ENCODE assay signal across 17 cellular contexts in the genomic region with DNA sequence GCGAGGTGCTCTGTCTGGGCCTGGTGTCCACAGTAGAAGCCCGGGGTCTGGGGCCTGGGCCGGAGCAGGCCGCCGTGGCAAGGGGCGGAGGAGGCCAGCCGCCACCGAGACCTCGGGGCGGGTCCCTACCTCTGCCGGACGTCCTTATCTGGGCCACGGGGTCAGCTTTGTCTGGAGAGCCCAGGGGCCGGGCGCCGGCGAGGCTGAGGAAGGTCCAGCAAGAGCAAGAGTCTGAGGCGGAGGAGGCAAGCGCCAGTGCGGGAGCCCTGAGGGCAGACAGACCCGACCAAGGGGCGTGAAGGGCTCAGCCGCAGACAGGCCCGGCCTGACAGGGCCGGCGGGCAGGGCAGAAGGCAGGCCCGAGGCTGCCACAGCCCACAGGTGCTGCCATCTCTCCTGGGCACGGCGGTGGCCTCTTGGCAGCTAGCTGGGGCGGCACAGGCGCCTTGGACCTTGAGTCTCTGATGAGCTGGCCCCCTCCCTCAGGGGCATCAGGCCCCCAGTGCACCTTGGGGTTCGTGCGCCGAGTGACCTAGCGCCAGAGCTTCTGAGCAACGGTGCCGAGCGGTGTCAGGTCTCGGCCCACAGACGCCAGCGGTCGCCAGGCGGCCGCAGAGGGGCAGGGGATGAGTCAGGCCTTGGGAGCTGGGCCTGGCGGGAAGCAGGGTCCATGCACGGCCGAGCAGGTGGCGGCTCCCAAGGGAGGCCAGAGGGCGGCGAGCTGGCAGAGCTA. TPM values are rescaled to one million over a fixed set of nuclear protein-coding genes. Genes with fewer than 3 reads are reported as not detected.
DNase-seq lines count a peak whose midpoint lies in the region; ATAC-seq and TF ChIP-seq lines count a peak whose summit lies in the region.
"Had no signal": no experiment of that assay in that cellular context is flagged by ENCODE, and none has a peak within 500 bp of the region (broad histone marks: within the 10 kb centered on the region; RNA-seq: fewer than 3 reads in every experiment).

No MANE protein-coding gene starts in this region.

- no peaks in the 10 kb centered on the region for H3K9me3 Mint-ChIP-seq in stimulated activated naive CD8-positive, alpha-beta T cell treated with anti-CD3 and anti-CD28 coated beads, Interleukin-15, amount 100 ng/mL, for 72 hours
- H3K9me3 Mint-ChIP-seq in mesothelial cell of epicardium, result no peaks in the 10 kb centered on the region
- H3K9me3 Mint-ChIP-seq: CD4-positive, CD25-positive, alpha-beta regulatory T cell; H9 had no signal

- H3K4me3 Mint-ChIP-seq in stimulated activated naive CD8-positive, alpha-beta T cell treated with anti-CD3 and anti-CD28 coated beads, Interleukin-15, amount 100 ng/mL, for 72 hours, result no peak overlapping the region
- no peak overlapping the region for H3K4me3 Mint-ChIP-seq in mesothelial cell of epicardium
- H3K4me3 Mint-ChIP-seq: CD4-positive, CD25-positive, alpha-beta regulatory T cell; H9 had no signal

- peaks cover 29% of the 10 kb centered on the region for H3K36me3 Mint-ChIP-seq in mesothelial cell of epicardium

- no peak for DNase-seq in stimulated activated naive CD8-positive, alpha-beta T cell treated with anti-CD3 and anti-CD28 coated beads, Interleukin-15, amount 100 ng/mL, for 72 hours
- DNase-seq in stimulated activated naive CD8-positive, alpha-beta T cell treated with anti-CD3 and anti-CD28 coated beads, Interleukin-15, Interleukin-2, amounts not matched to agents 100 U/mL and 50 U/mL, for 24 hours, result no peak
- no peak for DNase-seq in left lobe of liver (ENCODE audit: low spot score)
- peak; percentile 61 to 92 for DNase-seq in psoas muscle
- DNase-seq in aorta, result peak in 1 of 2 donors; percentile 60
- DNase-seq in activated CD8-positive, alpha-beta memory T cell treated with anti-CD3 and anti-CD28 coated beads, Interleukin-2, amount 50 U/mL, for 48 hours, result no peak
- DNase-seq in mesothelial cell of epicardium (ENCODE audit: low spot score in 2 of 2, unreplicated experiment in 2 of 2), result no peak
- DNase-seq: CD4-positive, CD25-positive, alpha-beta regulatory T cell; DMS53; H9; Karpas-422; MG63; NCI-H1092; NCI-H2227 treated with DMSO at 0.1 percent for 48 hours; NCI-H524; PC-9 had no signal

- H3K4me3 ChIP-seq in psoas muscle (no peak overlapping the region), aorta (ENCODE audit: low read length in 2 of 2) (no peak overlapping the region)
- H3K4me3 ChIP-seq: MG63, PC-9 had no signal

- intact Hi-C loops in psoas muscle (cut with DNase I), result no loop called here
- intact Hi-C loops in aorta (cut with DNase I), result no loop called here

- H3K27me3 Mint-ChIP-seq in stimulated activated naive CD8-positive, alpha-beta T cell treated with anti-CD3 and anti-CD28 coated beads, Interleukin-15, amount 100 ng/mL, for 72 hours, result no peaks in the 10 kb centered on the region
- no peaks in the 10 kb centered on the region for H3K27me3 Mint-ChIP-seq in mesothelial cell of epicardium (ENCODE audit: low read depth)
- H3K27me3 Mint-ChIP-seq: CD4-positive, CD25-positive, alpha-beta regulatory T cell had no signal

- H3K4me1 ChIP-seq in psoas muscle (peaks cover 42% of the 10 kb centered on the region), aorta (ENCODE audit: control insufficient read depth in 1 of 2, insufficient read depth in 2 of 2, low read length in 2 of 2) (peaks cover 0 to under 1% of the 10 kb centered on the region in 2 donors)

- ATAC-seq in stimulated activated naive CD8-positive, alpha-beta T cell treated with anti-CD3 and anti-CD28 coated beads, Interleukin-15, amount 100 ng/mL, for 72 hours, result peak; percentile 33
- no peak for ATAC-seq in stimulated activated naive CD8-positive, alpha-beta T cell treated with anti-CD3 and anti-CD28 coated beads, Interleukin-15, Interleukin-2, amounts not matched to agents 100 U/mL and 50 U/mL, for 24 hours
- ATAC-seq in left lobe of liver, result peak; percentile 43
- peak; percentile 80 to 83 (median 81) for ATAC-seq in psoas muscle
- ATAC-seq in aorta (ENCODE audit: low FRiP score), result peak; percentile 37
- ATAC-seq in HG03520 (IDR thresholded peaks at IDR 0.05; ENCODE audit: unreplicated experiment), result no peak

- H3K27me3 ChIP-seq in psoas muscle (ENCODE audit: insufficient read depth in 3 of 3, low read length in 2 of 3) (no peaks in the 10 kb centered on the region), aorta (ENCODE audit: control insufficient read depth in 1 of 2, insufficient read depth in 2 of 2, low read length in 1 of 2) (no peaks in the 10 kb centered on the region)
- H3K27me3 ChIP-seq: MG63 had no signal

- H3K27ac ChIP-seq in psoas muscle (peak overlapping the region; percentile 74), aorta (ENCODE audit: low read depth in 1 of 2, low read length in 2 of 2) (no peak overlapping the region)
- H3K27ac ChIP-seq: PC-9 had no signal

- WGBS in psoas muscle, 3 donors, result 71 to 82% (median 72%) methylated on average over 39 to 50 of the region's 50 CpGs
- WGBS in aorta, 2 donors, result 86% methylated on average over 47 to 50 of the region's 50 CpGs

- H3K9me3 ChIP-seq in psoas muscle (no peaks in the 10 kb centered on the region), aorta (ENCODE audit: control insufficient read depth, low read length) (no peaks in the 10 kb centered on the region)
- H3K9me3 ChIP-seq: MG63 had no signal

- peaks cover 27% of the 10 kb centered on the region for H3K4me1 Mint-ChIP-seq in stimulated activated naive CD8-positive, alpha-beta T cell treated with anti-CD3 and anti-CD28 coated beads, Interleukin-15, amount 100 ng/mL, for 72 hours
- H3K4me1 Mint-ChIP-seq in mesothelial cell of epicardium, result no peaks in the 10 kb centered on the region
- H3K4me1 Mint-ChIP-seq: H9 had no signal

- H3K36me3 ChIP-seq in psoas muscle (ENCODE audit: insufficient read depth in 1 of 2, low read depth in 1 of 2) (peaks cover 30 to 88% of the 10 kb centered on the region in 2 donors), aorta (ENCODE audit: control insufficient read depth in 1 of 2, insufficient read depth in 2 of 2, low read length in 1 of 2) (peaks cover 0 to 24% of the 10 kb centered on the region in 2 donors)

- TF ChIP-seq CTCF in psoas muscle (IDR thresholded peaks at IDR 0.05), result no peak
- no peak for TF ChIP-seq CTCF in mesothelial cell of epicardium (IDR thresholded peaks at IDR 0.05; ENCODE audit: unreplicated experiment)

- no peak overlapping the region for H3K27ac Mint-ChIP-seq in stimulated activated naive CD8-positive, alpha-beta T cell treated with anti-CD3 and anti-CD28 coated beads, Interleukin-15, amount 100 ng/mL, for 72 hours
- no peak overlapping the region for H3K27ac Mint-ChIP-seq in mesothelial cell of epicardium
- H3K27ac Mint-ChIP-seq: CD4-positive, CD25-positive, alpha-beta regulatory T cell had no signal

RNA-seq across cellular contexts. Expression of a gene that starts 19.1 kb away (rescaled TPM):
- total RNA-seq in left lobe of liver (24.7 TPM), psoas muscle (10 to 100 TPM; 18.9 to 42.8 (median 27.8) TPM), aorta (10 to 100 TPM; 35.3 to 48.1 TPM), mesothelial cell of epicardium (42.6 to 47.2 TPM (median 43.5 TPM) in 3 replicates)
- polyA plus RNA-seq in psoas muscle (10 to 100 TPM; 15.9 to 22.1 (median 18.2) TPM), aorta (10 to 100 TPM in 1 of 2 donors, 1 to 10 TPM in 1; 7.5 to 22.2 TPM)

RNA-seq across cellular contexts. Expression of a gene that starts 20.1 kb away (rescaled TPM):
- total RNA-seq in left lobe of liver (64.5 TPM), psoas muscle (10 to 100 TPM; 37.3 to 66.2 (median 54.3) TPM), aorta (100 to 1,000 TPM in 1 of 2 donors, 10 to 100 TPM in 1; 70.8 to 106 TPM), mesothelial cell of epicardium (239 to 262 TPM (median 254 TPM) in 3 replicates)
- polyA plus RNA-seq in psoas muscle (10 to 100 TPM; 34.6 to 72.9 (median 46.7) TPM), aorta (100 to 1,000 TPM in 1 of 2 donors, 10 to 100 TPM in 1; 34.7 to 243 TPM)

RNA-seq across cellular contexts. Expression of a gene that starts 51.1 kb away (rescaled TPM):
- total RNA-seq in left lobe of liver (18.7 TPM), psoas muscle (10 to 100 TPM; 16.6 to 39.1 (median 25.8) TPM), aorta (10 to 100 TPM; 38.0 to 41.4 TPM), mesothelial cell of epicardium (57.5 to 62.0 TPM (median 60.4 TPM) in 3 replicates)
- polyA plus RNA-seq in psoas muscle (10 to 100 TPM; 16.6 to 22.9 (median 20.7) TPM), aorta (10 to 100 TPM in 1 of 2 donors, 1 to 10 TPM in 1; 8.0 to 23.3 TPM)

Comparison
In these comparisons a context has a peak if more than half of its experiments do, and no peak if none do; other contexts are left out.
1. ATAC-seq: peak in stimulated activated naive CD8-positive, alpha-beta T cell treated with anti-CD3 and anti-CD28 coated beads, Interleukin-15, amount 100 ng/mL, for 72 hours (single experiment), left lobe of liver (single experiment), psoas muscle (4 of 4) and aorta (single experiment); none in stimulated activated naive CD8-positive, alpha-beta T cell treated with anti-CD3 and anti-CD28 coated beads, Interleukin-15, Interleukin-2, amounts not matched to agents 100 U/mL and 50 U/mL, for 24 hours (single experiment) and HG03520 (single experiment).
2. DNase-seq: peak in psoas muscle (2 of 2); none in stimulated activated naive CD8-positive, alpha-beta T cell treated with anti-CD3 and anti-CD28 coated beads, Interleukin-15, amount 100 ng/mL, for 72 hours (0 of 2), stimulated activated naive CD8-positive, alpha-beta T cell treated with anti-CD3 and anti-CD28 coated beads, Interleukin-15, Interleukin-2, amounts not matched to agents 100 U/mL and 50 U/mL, for 24 hours (single experiment), left lobe of liver (single experiment), activated CD8-positive, alpha-beta memory T cell treated with anti-CD3 and anti-CD28 coated beads, Interleukin-2, amount 50 U/mL, for 48 hours (single experiment) and mesothelial cell of epicardium (0 of 2).